In genomic region chr2:86251840-86252266, GRCh38 we compare ENCODE assay signal across 25 cellular contexts. TPM values are rescaled to one million over a fixed set of nuclear protein-coding genes. Genes with fewer than 3 reads are reported as not detected.
DNase-seq lines count a peak whose midpoint lies in the region; ATAC-seq and TF ChIP-seq lines count a peak whose summit lies in the region.
"Had no signal": no experiment of that assay in that cellular context is flagged by ENCODE, and none has a peak within 500 bp of the region (broad histone marks: within the 10 kb centered on the region; RNA-seq: fewer than 3 reads in every experiment).

No MANE protein-coding gene starts in this region.

- TF ChIP-seq POLR2A in testis (IDR thresholded peaks at IDR 0.05): no peak

- no peaks in the 10 kb centered on the region for H3K9me3 ChIP-seq in testis
- H3K9me3 ChIP-seq: A549; BLaER1 treated with 17β-estradiol and CSF1 and Interleukin-3, amounts not matched to agents 10 nM and 100 nM; neutrophil; tibial nerve had no signal

- intact Hi-C loops in testis (cut with DNase I; ENCODE audit: low total_unique reads): no loop called here

- TF ChIP-seq CTCF in fibroblast of pulmonary artery (IDR thresholded peaks at IDR 0.05; ENCODE audit: low read length, missing control alignments) (no peak), testis (IDR thresholded peaks at IDR 0.05) (no peak)

- peaks cover 5% of the 10 kb centered on the region for H3K4me1 ChIP-seq in testis
- H3K4me1 ChIP-seq: A549 had no signal

- H3K27me3 ChIP-seq in testis: no peaks in the 10 kb centered on the region
- H3K27me3 ChIP-seq: dorsolateral prefrontal cortex, foreskin keratinocyte, tibial nerve had no signal

- no peaks in the 10 kb centered on the region for H3K36me3 ChIP-seq in testis (ENCODE audit: low read depth, missing control alignments)
- H3K36me3 ChIP-seq: BLaER1 treated with 17β-estradiol and CSF1 and Interleukin-3, amounts not matched to agents 10 nM and 100 nM; neutrophil; tibial nerve had no signal

- ATAC-seq in GM18511 (IDR thresholded peaks at IDR 0.05; ENCODE audit: unreplicated experiment) (no peak), HG03039 (IDR thresholded peaks at IDR 0.05; ENCODE audit: unreplicated experiment) (no peak), HG03135 (IDR thresholded peaks at IDR 0.05; ENCODE audit: unreplicated experiment) (no peak)
- ATAC-seq: A549; foreskin keratinocyte; stimulated activated naive B cell treated with anti-CD40 and anti-IgM and Interleukin-4, amounts not matched to agents 10 μg/mL and 1 μg/mL and 100 μg/mL, for 72 hours had no signal

- DNase-seq in NCI-H510A treated with DMSO at 0.1 percent for 48 hours (lab: John Stamatoyannopoulos, UW) (peak; percentile 67), NCI-H510A (lab: John Stamatoyannopoulos, UW) (no peak), RPMI7951 (ENCODE audit: low read depth) (peak; percentile 17), fibroblast of pulmonary artery (ENCODE audit: low read depth) (peak; percentile 3), testis (peak; percentile 44)
- DNase-seq: activated CD4-positive, alpha-beta T cell treated with anti-CD3 and anti-CD28 coated beads for 4 hours; activated naive CD4-positive, alpha-beta T cell treated with anti-CD3 and anti-CD28 coated beads, Interleukin-2, amount 10 ng/mL, durations not matched to agents 7 days and 5 days; dorsolateral prefrontal cortex; foreskin keratinocyte; HCEC 1CT; NCI-H1436 treated with DMSO at 0.1 percent for 48 hours; NCI-H2171; small intestine; stimulated activated CD4-positive, alpha-beta T cell treated with anti-CD3 and anti-CD28 coated beads, Interleukin-2, amount 100 ng/mL, for 24 hours; stimulated activated naive B cell treated with anti-CD40 and anti-IgM and Interleukin-4, amounts not matched to agents 10 μg/mL and 1 μg/mL and 100 μg/mL, for 72 hours had no signal

- H3K27ac ChIP-seq in testis: no peak overlapping the region
- H3K27ac ChIP-seq: A549; BLaER1 treated with 17β-estradiol and CSF1 and Interleukin-3, amounts not matched to agents 10 nM and 100 nM; epithelial cell of prostate; foreskin keratinocyte; KMS-11; neutrophil; tibial nerve had no signal

- H3K4me3 ChIP-seq in fibroblast of pulmonary artery (replicated peaks; ENCODE audit: low read depth, low read length): no peak overlapping the region
- H3K4me3 ChIP-seq in testis: no peak overlapping the region
- H3K4me3 ChIP-seq: A549; BLaER1 treated with 17β-estradiol and CSF1 and Interleukin-3, amounts not matched to agents 10 nM and 100 nM; dorsolateral prefrontal cortex; lung; tibial nerve had no signal

- WGBS in testis, 2 donors: 83 to 87% methylated on average over 10 of the region's 10 CpGs

RNA-seq across cellular contexts. Expression of gene MRPL35, which starts 52.6 kb away (rescaled TPM):
- 110 and 159 TPM in 2 replicates for total RNA-seq in RPMI7951 (2014; rRNA removed; shearing (Covaris generic))
- total RNA-seq in testis: 10 to 100 TPM; 25.6 to 28.9 TPM
- 38.3 TPM for polyA plus RNA-seq in testis (ENCODE audit: insufficient read depth, low read depth, low replicate concordance)

RNA-seq across cellular contexts. Expression of gene IMMT, which starts 56.6 kb away (rescaled TPM):
- total RNA-seq in RPMI7951 (2014; rRNA removed; shearing (Covaris generic)): 80.7 and 97.8 TPM in 2 replicates
- 10 to 100 TPM; 80.6 to 87.6 TPM for total RNA-seq in testis
- 99.8 TPM for polyA plus RNA-seq in testis (ENCODE audit: insufficient read depth, low read depth, low replicate concordance)
